In genomic region chr17:16428098-16428882, GRCh38 we compare ENCODE assay signal across 8 cellular contexts. TPM values are rescaled to one million over a fixed set of nuclear protein-coding genes. Genes with fewer than 3 reads are reported as not detected.
DNase-seq lines count a peak whose midpoint lies in the region; ATAC-seq and TF ChIP-seq lines count a peak whose summit lies in the region.

No MANE protein-coding gene starts in this region.

- H3K4me1 ChIP-seq in lower lobe of right lung: peaks cover 4% of the 10 kb centered on the region
- H3K4me1 ChIP-seq in thoracic aorta (ENCODE audit: control insufficient read depth in 1 of 2, low read depth in 2 of 2): no peaks in the 10 kb centered on the region

- H3K27ac ChIP-seq in brain microvascular endothelial cell (no peak overlapping the region), lower lobe of right lung (no peak overlapping the region), thoracic aorta (no peak overlapping the region)

- H3K27me3 ChIP-seq in brain microvascular endothelial cell (replicated peaks) (no peaks in the 10 kb centered on the region), lower lobe of right lung (ENCODE audit: low read depth) (no peaks in the 10 kb centered on the region), thoracic aorta (replicated peaks; ENCODE audit: insufficient read depth) (no peaks in the 10 kb centered on the region)

- peak; percentile 55 for DNase-seq in stimulated activated CD4-positive, alpha-beta T cell treated with anti-CD3 and anti-CD28 coated beads, Interleukin-12 subunit alpha, Interleukin-12 subunit beta, amount 100 ng/mL, for 4 hours
- no peak for DNase-seq in stimulated activated CD4-positive, alpha-beta T cell treated with anti-CD3 and anti-CD28 coated beads, Interleukin-2, amount 100 ng/mL, for 48 hours
- peak; percentile 43 for DNase-seq in RPMI8226
- no peak for DNase-seq in brain microvascular endothelial cell
- peak; percentile 70 for DNase-seq in lower lobe of right lung
- DNase-seq in thoracic aorta (ENCODE audit: low spot score): no peak

- H3K4me3 ChIP-seq in brain microvascular endothelial cell (ENCODE audit: low read depth, low read length) (no peak overlapping the region), lower lobe of right lung (no peak overlapping the region), thoracic aorta (no peak overlapping the region)

- H3K9me3 ChIP-seq in lower lobe of right lung (no peaks in the 10 kb centered on the region), thoracic aorta (no peaks in the 10 kb centered on the region)

- intact Hi-C loops in lower lobe of right lung (cut with DNase I): no loop called here

- in situ Hi-C loops in brain microvascular endothelial cell (cut with HindIII; ENCODE audit: low pct_ligation_motif_present, low sequenced_read_pairs): no loop called here

- TF ChIP-seq CTCF in brain microvascular endothelial cell (IDR thresholded peaks at IDR 0.05; ENCODE audit: low read depth, low read length, missing control alignments) (peak; percentile 90), lower lobe of right lung (IDR thresholded peaks at IDR 0.05) (peak; percentile 59), thoracic aorta (IDR thresholded peaks at IDR 0.05) (peak; percentile 30)

- ATAC-seq in lower lobe of right lung (peak; percentile 87 to 88), thoracic aorta (ENCODE audit: insufficient number of reproducible peaks, low FRiP score, low read depth) (no peak), GM19023 (IDR thresholded peaks at IDR 0.05; ENCODE audit: unreplicated experiment) (no peak), GM19467 (IDR thresholded peaks at IDR 0.05; ENCODE audit: unreplicated experiment) (no peak)

- H3K36me3 ChIP-seq in brain microvascular endothelial cell (replicated peaks): peaks cover 75% of the 10 kb centered on the region
- peaks cover 78% of the 10 kb centered on the region for H3K36me3 ChIP-seq in lower lobe of right lung
- H3K36me3 ChIP-seq in thoracic aorta: no peaks in the 10 kb centered on the region

RNA-seq across cellular contexts. Expression of gene TRPV2, which starts 12.9 kb away (rescaled TPM):
- 120 TPM for total RNA-seq in lower lobe of right lung
- total RNA-seq in thoracic aorta: 10 to 100 TPM; 18.5 to 28.6 TPM

RNA-seq across cellular contexts. Expression of gene UBB, which starts 47.4 kb away (rescaled TPM):
- total RNA-seq in lower lobe of right lung (1,803 TPM), thoracic aorta (100 to 1,000 TPM; 520 to 686 TPM)

Comparison
In these comparisons a context has a peak if more than half of its experiments do, and no peak if none do; other contexts are left out.
1. DNase-seq: peak in stimulated activated CD4-positive, alpha-beta T cell treated with anti-CD3 and anti-CD28 coated beads, Interleukin-12 subunit alpha, Interleukin-12 subunit beta, amount 100 ng/mL, for 4 hours (single experiment), RPMI8226 (single experiment) and lower lobe of right lung (single experiment); none in stimulated activated CD4-positive, alpha-beta T cell treated with anti-CD3 and anti-CD28 coated beads, Interleukin-2, amount 100 ng/mL, for 48 hours (0 of 2), brain microvascular endothelial cell (single experiment) and thoracic aorta (single experiment).
2. CTCF ChIP-seq: peak in every context shown above with its lines; median percentile 90 in brain microvascular endothelial cell; 59 in lower lobe of right lung; 30 in thoracic aorta.
3. ATAC-seq: peak in lower lobe of right lung (2 of 2); none in thoracic aorta (single experiment), GM19023 (single experiment) and GM19467 (single experiment).